ENCODE assay signal across 8 cellular contexts in the genomic region with DNA sequence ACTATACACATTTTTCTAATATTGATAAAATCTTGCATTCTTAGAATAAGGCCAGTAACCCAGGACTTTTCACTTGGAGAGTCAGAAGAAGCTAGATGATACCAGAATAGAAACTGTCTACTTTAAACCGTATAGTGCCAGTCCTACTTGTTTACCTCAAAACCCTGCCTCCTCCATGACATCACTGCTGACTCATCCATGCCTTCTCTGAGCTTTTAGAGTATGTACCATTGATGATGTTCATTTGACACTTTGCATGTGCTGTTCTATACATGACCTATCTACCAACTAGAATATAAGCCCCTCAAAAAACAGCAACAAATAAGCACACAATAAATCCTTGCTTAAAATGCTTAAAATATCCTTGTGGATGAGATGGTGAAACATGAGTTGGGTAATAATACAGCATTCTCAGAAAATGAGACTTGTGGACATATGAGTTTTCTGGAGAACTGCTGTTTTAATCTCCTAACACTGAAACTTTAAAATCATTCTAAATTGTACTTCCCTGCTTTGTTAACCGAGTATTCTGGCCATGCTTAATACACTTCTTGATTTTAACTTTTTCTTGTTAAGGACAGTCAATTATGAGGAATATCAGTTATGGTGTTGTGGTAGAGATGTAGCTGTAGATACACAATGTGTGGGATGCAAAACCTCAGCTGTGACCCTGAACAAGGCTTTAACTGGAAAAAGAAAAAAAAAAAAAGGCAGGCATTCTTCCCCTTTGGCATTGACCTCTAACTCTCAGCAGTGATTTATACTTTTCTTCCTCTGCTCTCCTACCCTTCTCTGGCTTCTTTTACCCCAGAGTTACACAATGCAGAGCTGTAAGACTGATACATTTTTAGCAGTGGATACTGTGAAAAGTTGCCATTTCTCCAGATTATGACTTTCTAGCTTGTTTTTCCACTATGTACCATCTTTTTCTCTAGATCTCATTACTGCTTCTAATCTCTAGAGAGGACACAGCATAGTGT. TPM values are rescaled to one million over a fixed set of nuclear protein-coding genes. Genes with fewer than 3 reads are reported as not detected.
A peak's percentile ranks its signal among the peaks of the same experiment; 100 is the strongest.
DNase-seq lines count a peak whose midpoint lies in the region; ATAC-seq and TF ChIP-seq lines count a peak whose summit lies in the region.

No MANE protein-coding gene starts in this region.

- H3K27ac Mint-ChIP-seq in activated naive CD8-positive, alpha-beta T cell treated with anti-CD3 and anti-CD28 coated beads, Interleukin-2, amount 50 U/mL, for 24 hours, result peak overlapping the region; percentile 53
- H3K27ac Mint-ChIP-seq in stimulated activated effector memory CD8-positive, alpha-beta T cell treated with anti-CD3 and anti-CD28 coated beads, Interleukin-12 subunit alpha, Interleukin-12 subunit beta, amount 100 ng/mL, for 72 hours, result peak overlapping the region; percentile 95

- ATAC-seq in HG03039 (IDR thresholded peaks at IDR 0.05; ENCODE audit: unreplicated experiment), result peak; percentile 28
- peak; percentile 33 for ATAC-seq in activated naive CD8-positive, alpha-beta T cell treated with anti-CD3 and anti-CD28 coated beads, Interleukin-2, amount 50 U/mL, for 24 hours
- ATAC-seq in stimulated activated effector memory CD8-positive, alpha-beta T cell treated with anti-CD3 and anti-CD28 coated beads, Interleukin-12 subunit alpha, Interleukin-12 subunit beta, amount 100 ng/mL, for 72 hours, result peak; percentile 72

- no peak overlapping the region for H3K4me3 Mint-ChIP-seq in activated naive CD8-positive, alpha-beta T cell treated with anti-CD3 and anti-CD28 coated beads, Interleukin-2, amount 50 U/mL, for 24 hours
- H3K4me3 Mint-ChIP-seq in stimulated activated effector memory CD8-positive, alpha-beta T cell treated with anti-CD3 and anti-CD28 coated beads, Interleukin-12 subunit alpha, Interleukin-12 subunit beta, amount 100 ng/mL, for 72 hours, result peak overlapping the region; percentile 94

- H3K27me3 ChIP-seq in kidney epithelial cell (ENCODE audit: control insufficient read depth, insufficient read depth, low read length), result no peaks in the 10 kb centered on the region

- TF ChIP-seq CTCF in kidney epithelial cell (IDR thresholded peaks at IDR 0.05; ENCODE audit: insufficient read depth, low read length, poor library complexity, severe bottlenecking), result no peak

- H3K4me3 ChIP-seq in kidney epithelial cell (ENCODE audit: low read depth, low read length), result peak overlapping the region; percentile 15

- H3K36me3 ChIP-seq in kidney epithelial cell (ENCODE audit: control insufficient read depth, insufficient read depth, low read length), result no peaks in the 10 kb centered on the region

- no peaks in the 10 kb centered on the region for H3K36me3 Mint-ChIP-seq in activated naive CD8-positive, alpha-beta T cell treated with anti-CD3 and anti-CD28 coated beads, Interleukin-2, amount 50 U/mL, for 24 hours (ENCODE audit: low read depth)
- peaks cover 18% of the 10 kb centered on the region for H3K36me3 Mint-ChIP-seq in stimulated activated effector memory CD8-positive, alpha-beta T cell treated with anti-CD3 and anti-CD28 coated beads, Interleukin-12 subunit alpha, Interleukin-12 subunit beta, amount 100 ng/mL, for 72 hours

- DNase-seq in DMS153 (lab: John Stamatoyannopoulos, UW) (peak; percentile 54), DMS153 treated with DMSO at 0.1 percent for 48 hours (lab: John Stamatoyannopoulos, UW; ENCODE audit: unreplicated experiment) (no peak), SK-MEL-5 (ENCODE audit: low read depth, low spot score) (peak; percentile 58), kidney epithelial cell (ENCODE audit: low read depth) (peak; percentile 43), SHP77 treated with DMSO at 0.1 percent for 48 hours (lab: John Stamatoyannopoulos, UW) (no peak)
- peak; percentile 58 for DNase-seq in activated naive CD8-positive, alpha-beta T cell treated with anti-CD3 and anti-CD28 coated beads, Interleukin-2, amount 50 U/mL, for 24 hours
- peak; percentile 12 to 70 for DNase-seq in stimulated activated effector memory CD8-positive, alpha-beta T cell treated with anti-CD3 and anti-CD28 coated beads, Interleukin-12 subunit alpha, Interleukin-12 subunit beta, amount 100 ng/mL, for 72 hours (ENCODE audit: low spot score in 2 of 2)

- peaks cover 31% of the 10 kb centered on the region for H3K4me1 Mint-ChIP-seq in activated naive CD8-positive, alpha-beta T cell treated with anti-CD3 and anti-CD28 coated beads, Interleukin-2, amount 50 U/mL, for 24 hours
- peaks cover 32% of the 10 kb centered on the region for H3K4me1 Mint-ChIP-seq in stimulated activated effector memory CD8-positive, alpha-beta T cell treated with anti-CD3 and anti-CD28 coated beads, Interleukin-12 subunit alpha, Interleukin-12 subunit beta, amount 100 ng/mL, for 72 hours

- no peaks in the 10 kb centered on the region for H3K9me3 Mint-ChIP-seq in activated naive CD8-positive, alpha-beta T cell treated with anti-CD3 and anti-CD28 coated beads, Interleukin-2, amount 50 U/mL, for 24 hours
- H3K9me3 Mint-ChIP-seq in stimulated activated effector memory CD8-positive, alpha-beta T cell treated with anti-CD3 and anti-CD28 coated beads, Interleukin-12 subunit alpha, Interleukin-12 subunit beta, amount 100 ng/mL, for 72 hours, result no peaks in the 10 kb centered on the region

- H3K27me3 Mint-ChIP-seq in activated naive CD8-positive, alpha-beta T cell treated with anti-CD3 and anti-CD28 coated beads, Interleukin-2, amount 50 U/mL, for 24 hours, result peaks cover 5% of the 10 kb centered on the region

- in situ Hi-C loops in SK-MEL-5 (cut with HindIII; ENCODE audit: low pct_unique_long_range_greater_than_20kb, low sequenced_read_pairs), result no loop called here

RNA-seq across cellular contexts. Expression of a gene that starts 2.3 kb away (rescaled TPM):
- 58.8 and 61.6 TPM in 2 replicates for total RNA-seq in SK-MEL-5 (2014; rRNA removed; shearing (Covaris generic))
- polyA plus RNA-seq in SK-MEL-5 (2015; cell fraction: cytosol; rRNA removed), result 40.3 and 40.9 TPM in 2 replicates
- 15.9 and 19.0 TPM in 2 replicates for polyA plus RNA-seq in SK-MEL-5 (2015; cell fraction: nucleus; rRNA removed)
- total RNA-seq in kidney epithelial cell, result 20.3 and 24.7 TPM in 2 replicates

Comparison
In these comparisons a context has a peak if more than half of its experiments do, and no peak if none do; other contexts are left out.
1. DNase-seq: peak in DMS153 (single experiment), SK-MEL-5 (single experiment), activated naive CD8-positive, alpha-beta T cell treated with anti-CD3 and anti-CD28 coated beads, Interleukin-2, amount 50 U/mL, for 24 hours (single experiment), kidney epithelial cell (single experiment) and stimulated activated effector memory CD8-positive, alpha-beta T cell treated with anti-CD3 and anti-CD28 coated beads, Interleukin-12 subunit alpha, Interleukin-12 subunit beta, amount 100 ng/mL, for 72 hours (2 of 2); none in DMS153 treated with DMSO at 0.1 percent for 48 hours (single experiment) and SHP77 treated with DMSO at 0.1 percent for 48 hours (single experiment).
2. Peak in every context shown above with its lines, with median percentiles within 50 percentile points of each other: ATAC-seq.